8 cellular contexts compared by ENCODE assay signal in genomic region chr13:21603531-21604448, GRCh38. TPM values are rescaled to one million over a fixed set of nuclear protein-coding genes. Genes with fewer than 3 reads are reported as not detected.
DNase-seq lines count a peak whose midpoint lies in the region; TF ChIP-seq lines count a peak whose summit lies in the region.

Gene MICU2 (minus strand): TSS chr13:21604170. CDS start chr13:21604148, 22 bp downstream.

- no CpG with 5 or more reads among the region's 77 CpGs for WGBS in H9 (ENCODE audit: extremely low coverage, insufficient read length, low lambda C conversion rate)

- H3K23ac ChIP-seq in H9 (ENCODE audit: insufficient read length, low read depth, low read length), result no peak within 1 kb of the TSS

- H3K36me3 Mint-ChIP-seq in H9 (ENCODE audit: insufficient read depth in 1 of 3, low read depth in 3 of 3), result peaks cover 5 to 9% (median 5%) of the 10 kb centered on the region in 3 experiments; a peak in 5 of 7 replicates
- peaks cover 9% of the 10 kb centered on the region for H3K36me3 Mint-ChIP-seq in neural crest cell (ENCODE audit: low read depth)

- peak within 1 kb of the TSS; percentile 89 for H3K4me3 ChIP-seq in MG63
- H3K4me3 ChIP-seq in foreskin fibroblast (ENCODE audit: low read depth in 1 of 2, low read length in 2 of 2), result peak within 1 kb of the TSS; percentile 91 to 92
- peak within 1 kb of the TSS; percentile 91 to 98 for H3K4me3 ChIP-seq in stomach smooth muscle (ENCODE audit: low read length in 2 of 2)

- H3K23me2 ChIP-seq in H9 (ENCODE audit: insufficient read length, low read depth, low read length, poor library complexity, severe bottlenecking), result no peaks in the 10 kb centered on the region

- peak within 1 kb of the TSS; percentile 91 for H3K14ac ChIP-seq in H9 (ENCODE audit: insufficient read depth, low read length)

- no peak within 1 kb of the TSS for H2BK12ac ChIP-seq in H9 (ENCODE audit: insufficient read length, low read depth, low read length)

- no peak within 1 kb of the TSS for H4K91ac ChIP-seq in H9 (ENCODE audit: insufficient read length, low read depth, low read length)

- no peak within 1 kb of the TSS for H3K4ac ChIP-seq in H9 (ENCODE audit: low read depth, low read length)

- no peak within 1 kb of the TSS for H2AK5ac ChIP-seq in H9 (ENCODE audit: insufficient read length, low read length)

- no peak within 1 kb of the TSS for H2BK15ac ChIP-seq in H9 (ENCODE audit: low read depth, low read length)

- H3K27ac ChIP-seq in H9 (ENCODE audit: insufficient read length, low read depth, low read length), result peak within 1 kb of the TSS; percentile 10
- H3K27ac ChIP-seq in stomach smooth muscle (ENCODE audit: low read length), result peak within 1 kb of the TSS; percentile 92

- H3K27me3 ChIP-seq in H9 (ENCODE audit: insufficient read depth, low read length) (no peaks in the 10 kb centered on the region), MG63 (no peaks in the 10 kb centered on the region), stomach smooth muscle (ENCODE audit: control insufficient read depth in 1 of 2, insufficient read depth in 2 of 2, low read length in 2 of 2) (no peaks in the 10 kb centered on the region)

- H2AFZ ChIP-seq in H9 (ENCODE audit: low read length), result peak within 1 kb of the TSS; percentile 54

- H3K9me3 ChIP-seq in ES-I3 (ENCODE audit: control insufficient read depth, insufficient read depth, low read length) (no peaks in the 10 kb centered on the region), H9 (ENCODE audit: control insufficient read depth, low read depth, low read length) (no peaks in the 10 kb centered on the region), MG63 (no peaks in the 10 kb centered on the region), stomach smooth muscle (ENCODE audit: control insufficient read depth in 2 of 2, low read length in 2 of 2) (no peaks in the 10 kb centered on the region)

- H3K18ac ChIP-seq in H9 (ENCODE audit: insufficient read length, low read depth, low read length), result peak within 1 kb of the TSS; percentile 92

- no peaks in the 10 kb centered on the region for H3K36me3 ChIP-seq in ES-I3 (ENCODE audit: insufficient read depth, low read length)
- no peaks in the 10 kb centered on the region for H3K36me3 ChIP-seq in MG63
- H3K36me3 ChIP-seq in stomach smooth muscle (ENCODE audit: control insufficient read depth in 2 of 2, insufficient read depth in 2 of 2, low read length in 2 of 2), result no peaks in the 10 kb centered on the region

- H3K4me1 Mint-ChIP-seq in H9 (peaks cover 6 to 7% of the 10 kb centered on the region in 2 experiments), neural crest cell (peaks cover 43% of the 10 kb centered on the region)

- peak within 1 kb of the TSS; percentile 73 for H3K4me2 ChIP-seq in H9 (ENCODE audit: insufficient read depth, insufficient read length, low read length)

- no peak within 1 kb of the TSS for H2BK20ac ChIP-seq in H9 (ENCODE audit: low read depth, low read length, poor library complexity, severe bottlenecking)

- no peaks in the 10 kb centered on the region for H4K20me1 ChIP-seq in H9 (ENCODE audit: control insufficient read depth, insufficient read depth, insufficient read length)

- H3K27me3 Mint-ChIP-seq in H9 (ENCODE audit: low read depth) (peaks cover 31% of the 10 kb centered on the region), neural crest cell (ENCODE audit: low read depth) (peaks cover 7% of the 10 kb centered on the region)

- H3K9ac ChIP-seq in ES-I3 (ENCODE audit: low read depth, low read length) (peak within 1 kb of the TSS; percentile 95), H9 (ENCODE audit: extremely low read depth, insufficient read length, low read length) (peak within 1 kb of the TSS; percentile 69), stomach smooth muscle (ENCODE audit: low read length in 2 of 2) (peak within 1 kb of the TSS; percentile 72 to 95)

- H4K8ac ChIP-seq in H9 (replicated peaks; ENCODE audit: insufficient read length, low read depth, low read length), result no peak within 1 kb of the TSS

- H2BK5ac ChIP-seq in H9 (ENCODE audit: insufficient read length, low read length), result no peak within 1 kb of the TSS

- no peak within 1 kb of the TSS for H4K5ac ChIP-seq in H9 (ENCODE audit: insufficient read length, low read depth, low read length)

- no peak within 1 kb of the TSS for H3K56ac ChIP-seq in H9 (ENCODE audit: insufficient read length, low read depth, low read length)

- peaks cover 5% of the 10 kb centered on the region; the same call in 1 of the 2 replicates for H3K79me2 ChIP-seq in H9 (ENCODE audit: insufficient read depth, low read length)

- H3K79me1 ChIP-seq in H9 (ENCODE audit: insufficient read depth, low read depth, low read length, poor library complexity, severe bottlenecking), result no peaks in the 10 kb centered on the region

- no peak within 1 kb of the TSS for H3T11ph ChIP-seq in H9 (ENCODE audit: low read length)

- peak; percentile 94 for DNase-seq in H9
- DNase-seq in MG63, result peak; percentile 95
- DNase-seq in SIG-M5 treated with dmso at 0.1 percent for 504 hours (lab: John Stamatoyannopoulos, UW; ENCODE audit: unreplicated experiment), result peak; percentile 90
- DNase-seq in activated gamma-delta T cell treated with anti-CD3 and anti-CD28 coated beads, Interleukin-2, amount 50 U/mL, for 16 hours (ENCODE audit: low read depth), result peak; percentile 92
- peak; percentile 93 to 97 for DNase-seq in foreskin fibroblast
- DNase-seq in neural crest cell (ENCODE audit: low read depth, low spot score), result peak; percentile 84

- H3K4me3 Mint-ChIP-seq in H9, result peak within 1 kb of the TSS; percentile 81 to 84
- peak within 1 kb of the TSS; percentile 90 for H3K4me3 Mint-ChIP-seq in neural crest cell

- no peaks in the 10 kb centered on the region for H3K9me3 Mint-ChIP-seq in H9
- peaks cover 2% of the 10 kb centered on the region for H3K9me3 Mint-ChIP-seq in neural crest cell

- H2BK120ac ChIP-seq in H9 (ENCODE audit: low read depth, low read length, poor library complexity, severe bottlenecking), result no peak within 1 kb of the TSS

- peak within 1 kb of the TSS; percentile 49 to 89 (median 88); a peak in 5 of 7 replicates for H3K27ac Mint-ChIP-seq in H9
- peak within 1 kb of the TSS; percentile 69 for H3K27ac Mint-ChIP-seq in neural crest cell (ENCODE audit: unreplicated experiment)

- TF ChIP-seq CTCF in H9 (conservative IDR thresholded peaks at IDR 0.05), result no peak; the same call in 2 of the 3 replicates
- no peak for TF ChIP-seq CTCF in foreskin fibroblast (IDR thresholded peaks at IDR 0.05; ENCODE audit: low read depth, low read length)
- no peak for TF ChIP-seq CTCF in neural crest cell (conservative IDR thresholded peaks at IDR 0.05)

- H3K4me1 ChIP-seq in ES-I3 (ENCODE audit: insufficient read depth, low read length), result no peaks in the 10 kb centered on the region
- no peaks in the 10 kb centered on the region for H3K4me1 ChIP-seq in H9 (ENCODE audit: insufficient read depth, low read length)
- peaks cover 2% of the 10 kb centered on the region for H3K4me1 ChIP-seq in stomach smooth muscle (ENCODE audit: control insufficient read depth, insufficient read depth, low read length)

RNA-seq across cellular contexts. Expression of gene MICU2, which starts in this region (rescaled TPM):
- total RNA-seq in H9 (2021), result 38.2 and 38.4 TPM in 2 replicates
- total RNA-seq in MG63 (2014; rRNA removed; shearing (Covaris generic); ENCODE audit: low replicate concordance), result 54.6 and 80.0 TPM in 2 replicates
- total RNA-seq in neural crest cell, result 34.1 and 34.4 TPM in 2 replicates

Comparison
In these comparisons a context has a peak if more than half of its experiments do, and no peak if none do; other contexts are left out.
1. Peak in every context shown above with its lines: DNase-seq, H3K4me3 ChIP-seq and H3K27ac ChIP-seq.